Comparison of ENCODE assay signal across 1 cellular context in the genomic region with DNA sequence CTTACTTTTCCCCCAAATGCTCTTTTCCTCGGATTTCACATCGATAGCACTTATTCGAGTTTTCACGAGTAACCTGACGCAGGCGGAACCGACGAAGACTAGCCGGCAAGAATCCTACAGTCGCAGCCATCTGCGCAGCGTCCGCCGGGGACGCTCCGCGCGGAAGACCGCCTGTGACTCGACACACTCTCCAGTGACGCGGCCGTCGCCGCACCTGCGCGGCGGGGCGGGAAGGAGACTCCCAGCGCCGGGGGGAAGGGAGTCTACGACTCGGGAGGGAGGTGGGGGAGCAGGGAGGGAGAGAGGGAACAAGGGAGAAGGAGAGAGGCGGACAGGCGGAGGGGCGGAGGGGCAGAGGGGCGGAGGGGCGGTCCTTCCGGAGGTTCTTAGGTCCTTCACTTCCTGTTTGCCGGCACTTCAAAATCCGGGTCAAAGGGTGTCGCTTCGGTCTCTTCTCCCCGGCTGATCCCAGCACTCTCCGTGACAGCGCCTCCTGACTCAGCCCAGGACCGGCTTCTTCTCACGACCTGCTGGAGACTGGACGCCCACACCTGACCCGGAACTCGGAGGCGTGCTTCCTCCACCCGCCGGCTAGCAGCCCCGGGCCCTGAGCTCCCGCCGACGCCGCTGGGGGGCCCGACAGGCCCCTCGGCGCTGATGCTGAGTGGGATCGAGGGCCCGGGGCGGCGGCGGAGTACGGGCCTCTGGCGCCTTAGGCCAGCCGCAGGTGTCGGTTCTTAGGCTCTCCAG.
TF ChIP-seq lines count a peak whose summit lies in the region.

TSS of gene USP38 (plus strand) at position 415 of the 750 bp plus-strand sequence. CDS start 534 bp downstream, outside the sequence.

TF ChIP-seq in K562, 482 proteins besides CTCF, POLR2A, EP300 and RAD21 (continued from another document):
- TF ChIP-seq ETV1 (tag; conservative IDR thresholded peaks at IDR 0.05; ENCODE audit: low read depth) (0 out of 2 replicates have a peak, but pooled peaks have one; percentile 13), NCOR1 (IDR thresholded peaks at IDR 0.05) (peak; percentile 48; the same call in 1 of the 2 replicates), ZNF24 (IDR thresholded peaks at IDR 0.05) (peak; percentile 83), NFE2 (IDR thresholded peaks at IDR 0.05; ENCODE audit: low read depth) (peak; percentile 57; the same call in 1 of the 2 replicates), TAF7 (tag; IDR thresholded peaks at IDR 0.05) (peak; percentile 58; the same call in 1 of the 2 replicates), FOXM1 (IDR thresholded peaks at IDR 0.05; ENCODE audit: low read depth) (no peak), FOXM1 (CRISPR knock-in tag; IDR thresholded peaks at IDR 0.05; ENCODE audit: low read depth) (peak; percentile 50; the same call in 1 of the 2 replicates), ZBTB17 (CRISPR knock-in tag; IDR thresholded peaks at IDR 0.05) (no peak), RBBP5 (IDR thresholded peaks at IDR 0.05; ENCODE audit: borderline replicate concordance, insufficient read depth, low read length, poor library complexity, severe bottlenecking) (no peak), ZNF143 (CRISPR knock-in tag; IDR thresholded peaks at IDR 0.05) (no peak), POLR2G (IDR thresholded peaks at IDR 0.05; ENCODE audit: low read depth, low read length) (peak; percentile 90), ZNF436 (CRISPR knock-in tag; IDR thresholded peaks at IDR 0.05) (no peak), DPF2 (IDR thresholded peaks at IDR 0.05) (peak; percentile 30; the same call in 1 of the 2 replicates), TEAD1 (CRISPR knock-in tag; IDR thresholded peaks at IDR 0.05) (0 out of 4 replicates have a peak, but pooled peaks of 1 of the 2 experiments have one; percentile 44), BMI1 (IDR thresholded peaks at IDR 0.05; ENCODE audit: low read length) (no peak), RBFOX2 (IDR thresholded peaks at IDR 0.05; ENCODE audit: low read depth, low read length) (peak; percentile 88), LEF1 (IDR thresholded peaks at IDR 0.05) (peak; percentile 36; the same call in 1 of the 2 replicates), NEUROD1 (IDR thresholded peaks at IDR 0.05; ENCODE audit: borderline replicate concordance, low read depth, low read length, partially characterized antibody) (peak; percentile 3), ARID4B (CRISPR knock-in tag; IDR thresholded peaks at IDR 0.05) (peak; percentile 62), AFF4 (CRISPR knock-in tag; IDR thresholded peaks at IDR 0.05) (peak; percentile 69; the same call in 1 of the 2 replicates), YY1 (IDR thresholded peaks at IDR 0.05; ENCODE audit: borderline replicate concordance in 1 of 3, control insufficient read depth in 1 of 3, extremely low read depth in 1 of 3, insufficient read depth in 3 of 3, insufficient read length in 1 of 3, insufficient replicate concordance in 2 of 3, low read depth in 1 of 3, low read length in 2 of 3) (peak in 2 of 3 experiments; percentile 70 to 77), ZHX1 (conservative IDR thresholded peaks at IDR 0.05; ENCODE audit: low read length) (no peak)
- TF ChIP-seq, protein P1, sequence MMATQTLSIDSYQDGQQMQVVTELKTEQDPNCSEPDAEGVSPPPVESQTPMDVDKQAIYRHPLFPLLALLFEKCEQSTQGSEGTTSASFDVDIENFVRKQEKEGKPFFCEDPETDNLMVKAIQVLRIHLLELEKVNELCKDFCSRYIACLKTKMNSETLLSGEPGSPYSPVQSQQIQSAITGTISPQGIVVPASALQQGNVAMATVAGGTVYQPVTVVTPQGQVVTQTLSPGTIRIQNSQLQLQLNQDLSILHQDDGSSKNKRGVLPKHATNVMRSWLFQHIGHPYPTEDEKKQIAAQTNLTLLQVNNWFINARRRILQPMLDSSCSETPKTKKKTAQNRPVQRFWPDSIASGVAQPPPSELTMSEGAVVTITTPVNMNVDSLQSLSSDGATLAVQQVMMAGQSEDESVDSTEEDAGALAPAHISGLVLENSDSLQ (IDR thresholded peaks at IDR 0.05), result no peak
- TF ChIP-seq, protein P2, sequence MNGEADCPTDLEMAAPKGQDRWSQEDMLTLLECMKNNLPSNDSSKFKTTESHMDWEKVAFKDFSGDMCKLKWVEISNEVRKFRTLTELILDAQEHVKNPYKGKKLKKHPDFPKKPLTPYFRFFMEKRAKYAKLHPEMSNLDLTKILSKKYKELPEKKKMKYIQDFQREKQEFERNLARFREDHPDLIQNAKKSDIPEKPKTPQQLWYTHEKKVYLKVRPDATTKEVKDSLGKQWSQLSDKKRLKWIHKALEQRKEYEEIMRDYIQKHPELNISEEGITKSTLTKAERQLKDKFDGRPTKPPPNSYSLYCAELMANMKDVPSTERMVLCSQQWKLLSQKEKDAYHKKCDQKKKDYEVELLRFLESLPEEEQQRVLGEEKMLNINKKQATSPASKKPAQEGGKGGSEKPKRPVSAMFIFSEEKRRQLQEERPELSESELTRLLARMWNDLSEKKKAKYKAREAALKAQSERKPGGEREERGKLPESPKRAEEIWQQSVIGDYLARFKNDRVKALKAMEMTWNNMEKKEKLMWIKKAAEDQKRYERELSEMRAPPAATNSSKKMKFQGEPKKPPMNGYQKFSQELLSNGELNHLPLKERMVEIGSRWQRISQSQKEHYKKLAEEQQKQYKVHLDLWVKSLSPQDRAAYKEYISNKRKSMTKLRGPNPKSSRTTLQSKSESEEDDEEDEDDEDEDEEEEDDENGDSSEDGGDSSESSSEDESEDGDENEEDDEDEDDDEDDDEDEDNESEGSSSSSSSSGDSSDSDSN (IDR thresholded peaks at IDR 0.05; ENCODE audit: borderline replicate concordance in 1 of 2, low read depth in 2 of 2, low read length in 2 of 2), result peak; percentile 64 to 97; a peak in 3 of 4 replicates
- TF ChIP-seq, protein P3, sequence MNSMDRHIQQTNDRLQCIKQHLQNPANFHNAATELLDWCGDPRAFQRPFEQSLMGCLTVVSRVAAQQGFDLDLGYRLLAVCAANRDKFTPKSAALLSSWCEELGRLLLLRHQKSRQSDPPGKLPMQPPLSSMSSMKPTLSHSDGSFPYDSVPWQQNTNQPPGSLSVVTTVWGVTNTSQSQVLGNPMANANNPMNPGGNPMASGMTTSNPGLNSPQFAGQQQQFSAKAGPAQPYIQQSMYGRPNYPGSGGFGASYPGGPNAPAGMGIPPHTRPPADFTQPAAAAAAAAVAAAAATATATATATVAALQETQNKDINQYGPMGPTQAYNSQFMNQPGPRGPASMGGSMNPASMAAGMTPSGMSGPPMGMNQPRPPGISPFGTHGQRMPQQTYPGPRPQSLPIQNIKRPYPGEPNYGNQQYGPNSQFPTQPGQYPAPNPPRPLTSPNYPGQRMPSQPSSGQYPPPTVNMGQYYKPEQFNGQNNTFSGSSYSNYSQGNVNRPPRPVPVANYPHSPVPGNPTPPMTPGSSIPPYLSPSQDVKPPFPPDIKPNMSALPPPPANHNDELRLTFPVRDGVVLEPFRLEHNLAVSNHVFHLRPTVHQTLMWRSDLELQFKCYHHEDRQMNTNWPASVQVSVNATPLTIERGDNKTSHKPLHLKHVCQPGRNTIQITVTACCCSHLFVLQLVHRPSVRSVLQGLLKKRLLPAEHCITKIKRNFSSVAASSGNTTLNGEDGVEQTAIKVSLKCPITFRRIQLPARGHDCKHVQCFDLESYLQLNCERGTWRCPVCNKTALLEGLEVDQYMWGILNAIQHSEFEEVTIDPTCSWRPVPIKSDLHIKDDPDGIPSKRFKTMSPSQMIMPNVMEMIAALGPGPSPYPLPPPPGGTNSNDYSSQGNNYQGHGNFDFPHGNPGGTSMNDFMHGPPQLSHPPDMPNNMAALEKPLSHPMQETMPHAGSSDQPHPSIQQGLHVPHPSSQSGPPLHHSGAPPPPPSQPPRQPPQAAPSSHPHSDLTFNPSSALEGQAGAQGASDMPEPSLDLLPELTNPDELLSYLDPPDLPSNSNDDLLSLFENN (IDR thresholded peaks at IDR 0.05; ENCODE audit: low read depth in 2 of 2, low read length in 2 of 2), result no peak
TF ChIP-seq in K562: peak in this region for 119.
